17 cellular contexts compared by ENCODE assay signal in genomic region chr2:224876522-224876921, GRCh38.
DNase-seq lines count a peak whose midpoint lies in the region; ATAC-seq and TF ChIP-seq lines count a peak whose summit lies in the region.
"Had no signal": no experiment of that assay in that cellular context is flagged by ENCODE, and none has a peak within 500 bp of the region (broad histone marks: within the 10 kb centered on the region; RNA-seq: fewer than 3 reads in every experiment).

No MANE protein-coding gene starts in this region.

- no peak overlapping the region for H3K4me3 Mint-ChIP-seq in T-helper 2 cell treated with Interferon-gamma antibody and Interleukin-4, amounts not matched to agents 5 μg/mL and 100 μg/mL, for 36 hours
- H3K4me3 Mint-ChIP-seq in activated CD8-positive, alpha-beta T cell treated with anti-CD3 and anti-CD28 coated beads, Interleukin-2, amount 10 ng/mL, durations not matched to agents 7 days and 5 days, result no peak overlapping the region
- no peak overlapping the region for H3K4me3 Mint-ChIP-seq in natural killer cell
- H3K4me3 Mint-ChIP-seq: GM23338, type B pancreatic cell had no signal

- no peak for DNase-seq in T-helper 2 cell treated with Interferon-gamma antibody and Interleukin-4, amounts not matched to agents 5 μg/mL and 100 μg/mL, for 36 hours (ENCODE audit: low spot score)
- DNase-seq in T-helper 2 cell, result no peak
- no peak for DNase-seq in activated CD8-positive, alpha-beta T cell treated with anti-CD3 and anti-CD28 coated beads, Interleukin-2, amount 10 ng/mL, durations not matched to agents 7 days and 5 days
- DNase-seq in natural killer cell, result no peak
- DNase-seq in 8988T, result no peak
- DNase-seq in AML-193 (lab: John Stamatoyannopoulos, UW), result no peak
- DNase-seq: COR-L47, cortex of kidney, NCI-H1092 treated with DMSO at 0.1 percent for 48 hours, NCI-H82, small intestine had no signal

- intact Hi-C loops in natural killer cell (cut with micrococcal nuclease), result no loop called here

- ATAC-seq in HG03175 (IDR thresholded peaks at IDR 0.05; ENCODE audit: unreplicated experiment), result peak; percentile 40
- no peak for ATAC-seq in activated CD8-positive, alpha-beta T cell treated with anti-CD3 and anti-CD28 coated beads, Interleukin-2, amount 10 ng/mL, durations not matched to agents 7 days and 5 days
- no peak for ATAC-seq in natural killer cell
- ATAC-seq in GM21423 (IDR thresholded peaks at IDR 0.05; ENCODE audit: unreplicated experiment), result no peak
- ATAC-seq: A549, GM23338, left lobe of liver had no signal

- peaks cover 88% of the 10 kb centered on the region for H3K36me3 Mint-ChIP-seq in T-helper 2 cell treated with Interferon-gamma antibody and Interleukin-4, amounts not matched to agents 5 μg/mL and 100 μg/mL, for 36 hours (ENCODE audit: low read depth)
- H3K36me3 Mint-ChIP-seq in activated CD8-positive, alpha-beta T cell treated with anti-CD3 and anti-CD28 coated beads, Interleukin-2, amount 10 ng/mL, durations not matched to agents 7 days and 5 days (ENCODE audit: low read depth), result peaks cover 86% of the 10 kb centered on the region
- peaks cover 17% of the 10 kb centered on the region for H3K36me3 Mint-ChIP-seq in natural killer cell
- H3K36me3 Mint-ChIP-seq: type B pancreatic cell had no signal

- peak overlapping the region; percentile 39 for H3K27ac Mint-ChIP-seq in T-helper 2 cell treated with Interferon-gamma antibody and Interleukin-4, amounts not matched to agents 5 μg/mL and 100 μg/mL, for 36 hours
- peak overlapping the region; percentile 33 for H3K27ac Mint-ChIP-seq in activated CD8-positive, alpha-beta T cell treated with anti-CD3 and anti-CD28 coated beads, Interleukin-2, amount 10 ng/mL, durations not matched to agents 7 days and 5 days
- peak overlapping the region; percentile 3 to 6 for H3K27ac Mint-ChIP-seq in natural killer cell
- H3K27ac Mint-ChIP-seq: GM23338, type B pancreatic cell had no signal

- POLR2A ChIA-PET in activated CD8-positive, alpha-beta T cell treated with anti-CD3 and anti-CD28 coated beads, Interleukin-2, amount 10 ng/mL, durations not matched to agents 7 days and 5 days (lab: Charles Lee), result no interaction called here

- CTCF ChIA-PET in activated CD8-positive, alpha-beta T cell treated with anti-CD3 and anti-CD28 coated beads, Interleukin-2, amount 10 ng/mL, durations not matched to agents 7 days and 5 days (lab: Charles Lee), result interaction anchor here (0.8 to 1.1 kb wide), 3 partner anchors 44 to 125 kb away, joined by 3 read pairs; no protein-coding TSS in a partner anchor

- H3K9me3 Mint-ChIP-seq in T-helper 2 cell treated with Interferon-gamma antibody and Interleukin-4, amounts not matched to agents 5 μg/mL and 100 μg/mL, for 36 hours, result peaks cover 3% of the 10 kb centered on the region
- H3K9me3 Mint-ChIP-seq in activated CD8-positive, alpha-beta T cell treated with anti-CD3 and anti-CD28 coated beads, Interleukin-2, amount 10 ng/mL, durations not matched to agents 7 days and 5 days (ENCODE audit: insufficient read depth), result no peaks in the 10 kb centered on the region
- H3K9me3 Mint-ChIP-seq in natural killer cell, result no peaks in the 10 kb centered on the region
- H3K9me3 Mint-ChIP-seq: GM23338 had no signal

- peaks cover 13% of the 10 kb centered on the region for H3K4me1 Mint-ChIP-seq in T-helper 2 cell treated with Interferon-gamma antibody and Interleukin-4, amounts not matched to agents 5 μg/mL and 100 μg/mL, for 36 hours (ENCODE audit: low read depth)
- H3K4me1 Mint-ChIP-seq in activated CD8-positive, alpha-beta T cell treated with anti-CD3 and anti-CD28 coated beads, Interleukin-2, amount 10 ng/mL, durations not matched to agents 7 days and 5 days (ENCODE audit: low read depth), result peaks cover 12% of the 10 kb centered on the region
- peaks cover 18 to 20% of the 10 kb centered on the region in 2 donors for H3K4me1 Mint-ChIP-seq in natural killer cell
- H3K4me1 Mint-ChIP-seq: GM23338 had no signal

- H3K27me3 Mint-ChIP-seq in T-helper 2 cell treated with Interferon-gamma antibody and Interleukin-4, amounts not matched to agents 5 μg/mL and 100 μg/mL, for 36 hours (ENCODE audit: low read depth), result no peaks in the 10 kb centered on the region
- no peaks in the 10 kb centered on the region for H3K27me3 Mint-ChIP-seq in activated CD8-positive, alpha-beta T cell treated with anti-CD3 and anti-CD28 coated beads, Interleukin-2, amount 10 ng/mL, durations not matched to agents 7 days and 5 days (ENCODE audit: low read depth)
- no peaks in the 10 kb centered on the region for H3K27me3 Mint-ChIP-seq in natural killer cell (ENCODE audit: low read depth in 2 of 2)

- no peak for TF ChIP-seq CTCF in natural killer cell (IDR thresholded peaks at IDR 0.05)
